31 cellular contexts compared by ENCODE assay signal in the genomic region with DNA sequence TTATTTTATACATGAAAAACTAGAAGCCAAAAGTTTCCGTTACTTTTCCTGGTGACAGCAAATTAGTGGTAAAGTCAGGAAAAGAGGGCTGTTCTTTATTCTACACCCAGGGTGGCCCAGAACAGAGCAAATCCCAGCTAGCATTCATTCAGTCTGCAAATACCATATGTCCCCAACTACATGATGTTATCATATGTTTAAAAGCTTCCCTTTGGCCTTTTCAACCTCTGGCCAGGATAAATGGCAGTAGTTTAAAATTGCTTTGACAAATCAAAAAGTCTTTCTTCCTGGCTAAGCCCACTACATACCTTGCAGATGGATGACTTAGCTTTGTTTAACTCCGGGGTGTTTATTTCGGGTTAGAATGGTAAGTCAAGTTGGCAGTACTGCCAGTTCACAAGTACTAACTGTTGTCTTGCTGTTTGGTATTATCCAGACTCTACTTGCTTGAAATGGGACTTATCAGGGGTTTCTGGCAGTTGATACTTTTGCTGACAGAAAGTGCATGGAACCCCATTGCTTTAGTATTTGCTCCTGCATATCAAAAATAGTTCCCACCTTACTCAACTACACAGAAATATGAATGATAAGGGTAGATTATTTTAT.
"Had no signal": no experiment of that assay in that cellular context is flagged by ENCODE, and none has a peak within 500 bp of the region (broad histone marks: within the 10 kb centered on the region; RNA-seq: fewer than 3 reads in every experiment).

No MANE protein-coding gene starts in this region.

- H3K27ac Mint-ChIP-seq: activated CD4-positive, alpha-beta memory T cell treated with anti-CD3 and anti-CD28 coated beads, Interleukin-2, amount 10 ng/mL, durations not matched to agents 7 days and 5 days; activated CD4-positive, alpha-beta T cell treated with anti-CD3 and anti-CD28 coated beads, Interleukin-2, amount 10 ng/mL, durations not matched to agents 24 days and 14 days; activated naive CD4-positive, alpha-beta T cell treated with anti-CD3 and anti-CD28 coated beads, Interleukin-2, amount 10 ng/mL, durations not matched to agents 7 days and 5 days; activated naive CD8-positive, alpha-beta T cell treated with anti-CD3 and anti-CD28 coated beads, Interleukin-2, amount 10 ng/mL, durations not matched to agents 7 days and 5 days; activated T-cell treated with anti-CD3 and anti-CD28 coated beads, Interleukin-2, amount 50 U/mL, for 24 hours; brain; dendritic cell treated with granulocyte-macrophage colony-stimulating factor and Interleukin-4, amounts not matched to agents 40 ng/mL and 50 ng/mL, for 4 days; nephron; stimulated activated effector memory CD8-positive, alpha-beta T cell treated with anti-CD3 and anti-CD28 coated beads, Interleukin-12 subunit alpha, Interleukin-12 subunit beta, amount 100 ng/mL, for 72 hours; stimulated activated naive CD8-positive, alpha-beta T cell treated with anti-CD3 and anti-CD28 coated beads, Interleukin-15, Interleukin-2, amounts not matched to agents 100 ng/mL and 50 ng/mL, for 24 hours; T-helper 1 cell treated with Interleukin-12 subunit alpha and Interleukin-12 subunit beta and Interleukin-4 antibody, amounts not matched to agents 30 μg/mL and 1 μg/mL, for 36 hours had no signal

- H3K9me3 ChIP-seq: ascending aorta, lower lobe of right lung, neutrophil, sigmoid colon, upper lobe of right lung had no signal

- DNase-seq: activated CD4-positive, alpha-beta memory T cell treated with anti-CD3 and anti-CD28 coated beads, Interleukin-2, amount 10 ng/mL, durations not matched to agents 7 days and 5 days; activated CD4-positive, alpha-beta T cell treated with anti-CD3 and anti-CD28 coated beads, Interleukin-2, amount 10 ng/mL, durations not matched to agents 24 days and 14 days; activated CD4-positive, CD25-positive, alpha-beta regulatory T cell treated with anti-CD3 and anti-CD28 coated beads, Interleukin-2, amount 50 U/mL, for 72 hours; activated CD8-positive, alpha-beta memory T cell treated with anti-CD3 and anti-CD28 coated beads, Interleukin-2, amount 50 U/mL, for 48 hours; activated gamma-delta T cell; activated naive CD4-positive, alpha-beta T cell treated with anti-CD3 and anti-CD28 coated beads, Interleukin-2, amount 10 ng/mL, durations not matched to agents 7 days and 5 days; activated naive CD8-positive, alpha-beta T cell treated with anti-CD3 and anti-CD28 coated beads, Interleukin-2, amount 10 ng/mL, durations not matched to agents 7 days and 5 days; activated T-cell treated with anti-CD3 and anti-CD28 coated beads, Interleukin-2, amount 50 U/mL, for 24 hours; caudate nucleus; endodermal cell; foreskin fibroblast; islet precursor cell; lower lobe of right lung; mesenchymal stem cell; sigmoid colon; small intestine; stimulated activated CD4-positive, alpha-beta T cell treated with anti-CD3 and anti-CD28 coated beads, Interleukin-4, amount 100 ng/mL, for 24 hours; substantia nigra; SW 1271; T-helper 9 cell; upper lobe of right lung had no signal

- H3K4me1 Mint-ChIP-seq: activated CD4-positive, alpha-beta memory T cell treated with anti-CD3 and anti-CD28 coated beads, Interleukin-2, amount 10 ng/mL, durations not matched to agents 7 days and 5 days; activated CD4-positive, alpha-beta T cell treated with anti-CD3 and anti-CD28 coated beads, Interleukin-2, amount 10 ng/mL, durations not matched to agents 24 days and 14 days; activated naive CD4-positive, alpha-beta T cell treated with anti-CD3 and anti-CD28 coated beads, Interleukin-2, amount 10 ng/mL, durations not matched to agents 7 days and 5 days; activated naive CD8-positive, alpha-beta T cell treated with anti-CD3 and anti-CD28 coated beads, Interleukin-2, amount 10 ng/mL, durations not matched to agents 7 days and 5 days; brain; stimulated activated effector memory CD8-positive, alpha-beta T cell treated with anti-CD3 and anti-CD28 coated beads, Interleukin-12 subunit alpha, Interleukin-12 subunit beta, amount 100 ng/mL, for 72 hours had no signal

- H3K4me1 ChIP-seq: ascending aorta, lower lobe of right lung, sigmoid colon, upper lobe of right lung had no signal

- H3K27me3 ChIP-seq: ascending aorta, neutrophil, sigmoid colon, upper lobe of right lung had no signal

- H3K36me3 ChIP-seq: ascending aorta, lower lobe of right lung, sigmoid colon, upper lobe of right lung had no signal

- H3K27ac ChIP-seq: ascending aorta, lower lobe of right lung, neutrophil, sigmoid colon, upper lobe of right lung, VCaP had no signal

- H3K4me3 ChIP-seq: ascending aorta, lower lobe of right lung, sigmoid colon, upper lobe of right lung had no signal

- H3K27me3 Mint-ChIP-seq: activated CD4-positive, alpha-beta memory T cell treated with anti-CD3 and anti-CD28 coated beads, Interleukin-2, amount 10 ng/mL, durations not matched to agents 7 days and 5 days; activated CD4-positive, alpha-beta T cell treated with anti-CD3 and anti-CD28 coated beads, Interleukin-2, amount 10 ng/mL, durations not matched to agents 24 days and 14 days; activated naive CD4-positive, alpha-beta T cell treated with anti-CD3 and anti-CD28 coated beads, Interleukin-2, amount 10 ng/mL, durations not matched to agents 7 days and 5 days; activated T-cell treated with anti-CD3 and anti-CD28 coated beads, Interleukin-2, amount 50 U/mL, for 24 hours; brain; dendritic cell treated with granulocyte-macrophage colony-stimulating factor and Interleukin-4, amounts not matched to agents 40 ng/mL and 50 ng/mL, for 4 days; stimulated activated naive CD8-positive, alpha-beta T cell treated with anti-CD3 and anti-CD28 coated beads, Interleukin-15, Interleukin-2, amounts not matched to agents 100 ng/mL and 50 ng/mL, for 24 hours had no signal

- H3K9me3 Mint-ChIP-seq: activated CD4-positive, alpha-beta memory T cell treated with anti-CD3 and anti-CD28 coated beads, Interleukin-2, amount 10 ng/mL, durations not matched to agents 7 days and 5 days; activated CD4-positive, alpha-beta T cell treated with anti-CD3 and anti-CD28 coated beads, Interleukin-2, amount 10 ng/mL, durations not matched to agents 24 days and 14 days; activated naive CD4-positive, alpha-beta T cell treated with anti-CD3 and anti-CD28 coated beads, Interleukin-2, amount 10 ng/mL, durations not matched to agents 7 days and 5 days; activated naive CD8-positive, alpha-beta T cell treated with anti-CD3 and anti-CD28 coated beads, Interleukin-2, amount 10 ng/mL, durations not matched to agents 7 days and 5 days; activated T-cell treated with anti-CD3 and anti-CD28 coated beads, Interleukin-2, amount 50 U/mL, for 24 hours; brain; dendritic cell treated with granulocyte-macrophage colony-stimulating factor and Interleukin-4, amounts not matched to agents 40 ng/mL and 50 ng/mL, for 4 days; endodermal cell; nephron; stimulated activated effector memory CD8-positive, alpha-beta T cell treated with anti-CD3 and anti-CD28 coated beads, Interleukin-12 subunit alpha, Interleukin-12 subunit beta, amount 100 ng/mL, for 72 hours; stimulated activated naive CD8-positive, alpha-beta T cell treated with anti-CD3 and anti-CD28 coated beads, Interleukin-15, Interleukin-2, amounts not matched to agents 100 ng/mL and 50 ng/mL, for 24 hours; T-helper 1 cell treated with Interleukin-12 subunit alpha and Interleukin-12 subunit beta and Interleukin-4 antibody, amounts not matched to agents 30 μg/mL and 1 μg/mL, for 36 hours had no signal

- H3K4me3 Mint-ChIP-seq: activated CD4-positive, alpha-beta memory T cell treated with anti-CD3 and anti-CD28 coated beads, Interleukin-2, amount 10 ng/mL, durations not matched to agents 7 days and 5 days; activated CD4-positive, alpha-beta T cell treated with anti-CD3 and anti-CD28 coated beads, Interleukin-2, amount 10 ng/mL, durations not matched to agents 24 days and 14 days; activated naive CD4-positive, alpha-beta T cell treated with anti-CD3 and anti-CD28 coated beads, Interleukin-2, amount 10 ng/mL, durations not matched to agents 7 days and 5 days; activated naive CD8-positive, alpha-beta T cell treated with anti-CD3 and anti-CD28 coated beads, Interleukin-2, amount 10 ng/mL, durations not matched to agents 7 days and 5 days; activated T-cell treated with anti-CD3 and anti-CD28 coated beads, Interleukin-2, amount 50 U/mL, for 24 hours; brain; dendritic cell treated with granulocyte-macrophage colony-stimulating factor and Interleukin-4, amounts not matched to agents 40 ng/mL and 50 ng/mL, for 4 days; nephron; stimulated activated effector memory CD8-positive, alpha-beta T cell treated with anti-CD3 and anti-CD28 coated beads, Interleukin-12 subunit alpha, Interleukin-12 subunit beta, amount 100 ng/mL, for 72 hours; stimulated activated naive CD8-positive, alpha-beta T cell treated with anti-CD3 and anti-CD28 coated beads, Interleukin-15, Interleukin-2, amounts not matched to agents 100 ng/mL and 50 ng/mL, for 24 hours; T-helper 1 cell treated with Interleukin-12 subunit alpha and Interleukin-12 subunit beta and Interleukin-4 antibody, amounts not matched to agents 30 μg/mL and 1 μg/mL, for 36 hours had no signal

- H3K36me3 Mint-ChIP-seq: activated naive CD4-positive, alpha-beta T cell treated with anti-CD3 and anti-CD28 coated beads, Interleukin-2, amount 10 ng/mL, durations not matched to agents 7 days and 5 days; activated naive CD8-positive, alpha-beta T cell treated with anti-CD3 and anti-CD28 coated beads, Interleukin-2, amount 10 ng/mL, durations not matched to agents 7 days and 5 days; brain; stimulated activated effector memory CD8-positive, alpha-beta T cell treated with anti-CD3 and anti-CD28 coated beads, Interleukin-12 subunit alpha, Interleukin-12 subunit beta, amount 100 ng/mL, for 72 hours had no signal

- ATAC-seq: esophagus mucosa; lower lobe of right lung; stimulated activated effector memory CD8-positive, alpha-beta T cell treated with anti-CD3 and anti-CD28 coated beads, Interleukin-12 subunit alpha, Interleukin-12 subunit beta, amount 100 ng/mL, for 72 hours; upper lobe of right lung had no signal
